Comparison of ENCODE assay signal across 13 cellular contexts in the genomic region with DNA sequence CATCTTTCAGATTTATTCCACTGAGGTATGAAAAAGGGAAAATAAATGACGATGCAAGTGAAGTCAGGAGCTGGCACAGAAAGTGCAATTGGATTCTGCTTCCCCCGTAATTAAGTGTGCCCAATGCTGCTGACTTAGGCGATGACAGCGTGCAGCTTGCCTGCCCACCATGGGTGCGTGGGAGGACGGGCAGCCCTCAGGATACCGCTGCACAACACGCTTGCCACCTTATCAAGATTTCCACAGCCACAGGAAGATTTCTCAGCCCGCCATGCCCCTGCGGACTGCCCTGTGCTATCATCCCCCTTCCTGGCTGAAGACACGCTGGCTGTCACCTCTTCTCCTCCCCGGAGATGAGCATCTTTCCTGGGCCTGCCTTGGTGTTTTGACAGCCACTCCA.
DNase-seq lines count a peak whose midpoint lies in the region; ATAC-seq and TF ChIP-seq lines count a peak whose summit lies in the region.
"Had no signal": no experiment of that assay in that cellular context is flagged by ENCODE, and none has a peak within 500 bp of the region (broad histone marks: within the 10 kb centered on the region; RNA-seq: fewer than 3 reads in every experiment).

No MANE protein-coding gene starts in this region.

- no peaks in the 10 kb centered on the region for H3K27me3 Mint-ChIP-seq in activated CD4-positive, alpha-beta T cell treated with anti-CD3 and anti-CD28 coated beads, Interleukin-2, amount 10 ng/mL, durations not matched to agents 24 days and 14 days
- H3K27me3 Mint-ChIP-seq in brain: no peaks in the 10 kb centered on the region

- peak; percentile 40 for DNase-seq in stimulated activated naive CD4-positive, alpha-beta T cell treated with Interleukin-2 at 50 U/mL for 16 hours (lab: John Stamatoyannopoulos, UW)
- DNase-seq in stimulated activated naive CD4-positive, alpha-beta T cell (lab: John Stamatoyannopoulos, UW): no peak
- DNase-seq in activated CD4-positive, alpha-beta T cell treated with anti-CD3 and anti-CD28 coated beads, Interleukin-2, amount 10 ng/mL, durations not matched to agents 24 days and 14 days: no peak
- DNase-seq in dermis blood vessel endothelial cell (no peak), HuH-7 (ENCODE audit: low spot score) (no peak)
- DNase-seq: GM23248, hippocampal formation, KG1, kidney glomerular epithelial cell, NCI-H1105 treated with DMSO at 0.1 percent for 48 hours had no signal

- intact Hi-C loops in activated CD4-positive, alpha-beta T cell treated with anti-CD3 and anti-CD28 coated beads, Interleukin-2, amount 10 ng/mL, durations not matched to agents 24 days and 14 days (cut with micrococcal nuclease): loop anchor here (2.0 to 10.0 kb wide), 5 partner anchors 49 to 208 kb away; a partner anchor contains a TSS

- peak overlapping the region; percentile 99 for H3K27ac Mint-ChIP-seq in activated CD4-positive, alpha-beta T cell treated with anti-CD3 and anti-CD28 coated beads, Interleukin-2, amount 10 ng/mL, durations not matched to agents 24 days and 14 days
- peak overlapping the region in 3 of 5 experiments; percentile 30 to 70 (median 35) for H3K27ac Mint-ChIP-seq in brain

- no peak overlapping the region for H3K4me3 Mint-ChIP-seq in activated CD4-positive, alpha-beta T cell treated with anti-CD3 and anti-CD28 coated beads, Interleukin-2, amount 10 ng/mL, durations not matched to agents 24 days and 14 days
- H3K4me3 Mint-ChIP-seq in brain: no peak overlapping the region
- H3K4me3 Mint-ChIP-seq: neural crest cell had no signal

- peaks cover 83% of the 10 kb centered on the region for H3K4me1 Mint-ChIP-seq in activated CD4-positive, alpha-beta T cell treated with anti-CD3 and anti-CD28 coated beads, Interleukin-2, amount 10 ng/mL, durations not matched to agents 24 days and 14 days
- peaks cover 39% of the 10 kb centered on the region for H3K4me1 Mint-ChIP-seq in brain

- no peak for ATAC-seq in GM18498 (IDR thresholded peaks at IDR 0.05; ENCODE audit: unreplicated experiment)

- no peak for TF ChIP-seq CTCF in brain (conservative IDR thresholded peaks at IDR 0.05)

- no peaks in the 10 kb centered on the region for H3K36me3 Mint-ChIP-seq in activated CD4-positive, alpha-beta T cell treated with anti-CD3 and anti-CD28 coated beads, Interleukin-2, amount 10 ng/mL, durations not matched to agents 24 days and 14 days (ENCODE audit: low read depth)
- no peaks in the 10 kb centered on the region for H3K36me3 Mint-ChIP-seq in brain

- H3K9me3 Mint-ChIP-seq in activated CD4-positive, alpha-beta T cell treated with anti-CD3 and anti-CD28 coated beads, Interleukin-2, amount 10 ng/mL, durations not matched to agents 24 days and 14 days: no peaks in the 10 kb centered on the region
- peaks cover 0 to 3% (median 0%) of the 10 kb centered on the region in 5 experiments for H3K9me3 Mint-ChIP-seq in brain
- H3K9me3 Mint-ChIP-seq: neural crest cell had no signal
